In genomic region chr21:41032536-41032935, GRCh38 we compare ENCODE assay signal across 28 cellular contexts.
"Had no signal": no experiment of that assay in that cellular context is flagged by ENCODE, and none has a peak within 500 bp of the region (broad histone marks: within the 10 kb centered on the region; RNA-seq: fewer than 3 reads in every experiment).

No MANE protein-coding gene starts in this region.

- H3K36me3 ChIP-seq: adrenal gland, esophagus muscularis mucosa, gastroesophageal sphincter, neutrophil, pancreas, right atrium auricular region, thyroid gland, upper lobe of right lung had no signal

- H3K4me1 ChIP-seq: adrenal gland, body of pancreas, esophagus muscularis mucosa, gastroesophageal sphincter, psoas muscle, right atrium auricular region, thyroid gland, upper lobe of right lung had no signal

- H3K4me3 ChIP-seq: adrenal gland, body of pancreas, esophagus muscularis mucosa, gastroesophageal sphincter, pancreas, psoas muscle, right atrium auricular region, thyroid gland, upper lobe of right lung had no signal

- H3K27ac Mint-ChIP-seq: activated naive CD4-positive, alpha-beta T cell treated with anti-CD3 and anti-CD28 coated beads, Interleukin-2, amount 50 U/mL, for 24 hours; dendritic cell treated with granulocyte-macrophage colony-stimulating factor and Interleukin-4, amounts not matched to agents 40 ng/mL and 50 ng/mL, for 4 days; memory B cell; nephron; stimulated activated naive CD8-positive, alpha-beta T cell treated with anti-CD3 and anti-CD28 coated beads, Interleukin-15, Interleukin-2, amounts not matched to agents 100 ng/mL and 50 ng/mL, for 24 hours; T-cell; T-helper 2 cell treated with Interferon-gamma antibody and Interleukin-4, amounts not matched to agents 5 μg/mL and 100 μg/mL, for 36 hours; WTC11 had no signal

- H3K4me3 Mint-ChIP-seq: activated naive CD4-positive, alpha-beta T cell treated with anti-CD3 and anti-CD28 coated beads, Interleukin-2, amount 50 U/mL, for 24 hours; dendritic cell treated with granulocyte-macrophage colony-stimulating factor and Interleukin-4, amounts not matched to agents 40 ng/mL and 50 ng/mL, for 4 days; memory B cell; nephron; stimulated activated naive CD8-positive, alpha-beta T cell treated with anti-CD3 and anti-CD28 coated beads, Interleukin-15, Interleukin-2, amounts not matched to agents 100 ng/mL and 50 ng/mL, for 24 hours; T-cell; T-helper 2 cell treated with Interferon-gamma antibody and Interleukin-4, amounts not matched to agents 5 μg/mL and 100 μg/mL, for 36 hours; WTC11 had no signal

- H3K9me3 Mint-ChIP-seq: activated naive CD4-positive, alpha-beta T cell treated with anti-CD3 and anti-CD28 coated beads, Interleukin-2, amount 50 U/mL, for 24 hours; stimulated activated naive CD8-positive, alpha-beta T cell treated with anti-CD3 and anti-CD28 coated beads, Interleukin-15, Interleukin-2, amounts not matched to agents 100 ng/mL and 50 ng/mL, for 24 hours; T-helper 2 cell treated with Interferon-gamma antibody and Interleukin-4, amounts not matched to agents 5 μg/mL and 100 μg/mL, for 36 hours had no signal

- H3K4me1 Mint-ChIP-seq: activated naive CD4-positive, alpha-beta T cell treated with anti-CD3 and anti-CD28 coated beads, Interleukin-2, amount 50 U/mL, for 24 hours; memory B cell; nephron; T-cell had no signal

- H3K27ac ChIP-seq: adrenal gland, body of pancreas, esophagus muscularis mucosa, gastroesophageal sphincter, neutrophil, pancreas, psoas muscle, right atrium auricular region, thyroid gland, upper lobe of right lung had no signal

- FAIRE-seq: islet of Langerhans, pancreas had no signal

- H3K27me3 Mint-ChIP-seq: dendritic cell treated with granulocyte-macrophage colony-stimulating factor and Interleukin-4, amounts not matched to agents 40 ng/mL and 50 ng/mL, for 4 days had no signal

- ATAC-seq: body of pancreas, gastroesophageal sphincter, left cardiac atrium, pancreas, psoas muscle, T-cell, upper lobe of right lung, WTC11 had no signal

- H3K36me3 Mint-ChIP-seq: activated naive CD4-positive, alpha-beta T cell treated with anti-CD3 and anti-CD28 coated beads, Interleukin-2, amount 50 U/mL, for 24 hours; memory B cell; T-cell; WTC11 had no signal

- DNase-seq: activated gamma-delta T cell treated with Interleukin-2 at 50 U/mL for 16 hours; activated T-cell treated with anti-CD3 and anti-CD28 coated beads, Interleukin-2, amount 50 U/mL, for 1 hour; adrenal gland; body of pancreas; caudate nucleus; effector CD8-positive, alpha-beta T cell; head of caudate nucleus; hypothalamus; left cardiac atrium; pancreas; psoas muscle; stimulated activated CD4-positive, alpha-beta T cell treated with anti-CD3 and anti-CD28 coated beads, Interleukin-12 subunit alpha, Interleukin-12 subunit beta, amount 100 ng/mL, for 4 hours; substantia nigra; T-cell; thyroid gland; upper lobe of right lung had no signal

- H3K9me3 ChIP-seq: adrenal gland, body of pancreas, esophagus muscularis mucosa, neutrophil, pancreas, psoas muscle, thyroid gland, upper lobe of right lung had no signal

- H3K27me3 ChIP-seq: adrenal gland, body of pancreas, neutrophil, right atrium auricular region had no signal
